Comparison of ENCODE assay signal across 9 cellular contexts in genomic region chr18:34320267-34320666, GRCh38.
"Had no signal": no experiment of that assay in that cellular context is flagged by ENCODE, and none has a peak within 500 bp of the region (broad histone marks: within the 10 kb centered on the region; RNA-seq: fewer than 3 reads in every experiment).

No MANE protein-coding gene starts in this region.

- DNase-seq: GM23248, GOT3, H7, H9, HCEC 1CT, HFFc6 had no signal

- H3K9me3 ChIP-seq: HAP-1 had no signal

- H3K4me3 ChIP-seq: GM23248, GM23338, HAP-1 had no signal

- H3K36me3 ChIP-seq: HAP-1 had no signal

- H3K27ac Mint-ChIP-seq: GM23338, H9, HFFc6 had no signal

- H3K4me1 ChIP-seq: HAP-1 had no signal

- ATAC-seq: GM23338, HCT116 had no signal

- H3K9ac ChIP-seq: GM23248 had no signal

- H3K9me3 Mint-ChIP-seq: GM23338, H9 had no signal

- H3K4me2 ChIP-seq: GM23338 had no signal

- H3K27ac ChIP-seq: GM23248 had no signal

- H2AFZ ChIP-seq: GM23248, GM23338 had no signal

- H3K4me3 Mint-ChIP-seq: GM23338, H9, HFFc6 had no signal
